15 cellular contexts compared by ENCODE assay signal in the genomic region with DNA sequence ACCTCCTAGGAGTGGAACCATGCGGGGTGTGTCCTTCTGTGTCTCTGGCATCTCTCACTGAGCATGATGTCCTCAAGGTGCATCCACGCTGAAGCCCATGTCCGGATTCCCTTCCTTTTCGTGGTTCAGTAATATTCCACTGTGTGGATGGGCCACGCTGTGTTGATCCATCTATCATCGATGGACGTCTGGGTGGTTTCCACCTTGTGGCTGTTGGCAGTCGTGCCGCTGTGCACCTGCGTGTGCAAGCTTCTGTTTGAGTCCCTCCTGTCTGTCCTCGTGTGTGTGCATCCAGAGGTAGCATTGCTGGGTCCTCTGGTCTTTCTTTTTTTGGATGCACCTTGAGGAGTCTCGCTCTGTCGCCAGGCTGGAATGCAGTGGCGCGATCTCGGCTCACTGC. TPM values are rescaled to one million over a fixed set of nuclear protein-coding genes. Genes with fewer than 3 reads are reported as not detected.
"Had no signal": no experiment of that assay in that cellular context is flagged by ENCODE, and none has a peak within 500 bp of the region (broad histone marks: within the 10 kb centered on the region; RNA-seq: fewer than 3 reads in every experiment).

No MANE protein-coding gene starts in this region.

- H3K4me1 ChIP-seq: tibial nerve, vagina had no signal

- H3K4me1 Mint-ChIP-seq: activated T-helper 17 cell treated with anti-CD3 and anti-CD28 coated beads, Interleukin-2, amount 50 U/mL, for 72 hours had no signal

- H3K4me3 ChIP-seq: cardiac muscle cell, esophagus squamous epithelium, hepatocyte, tibial nerve, vagina had no signal

- H3K36me3 ChIP-seq: cardiac muscle cell had no signal

- H3K36me3 Mint-ChIP-seq: natural killer cell treated with Interleukin-12 subunit alpha and Interleukin-12 subunit beta and Interleukin-15 and Interleukin-18, amount 100 ng/mL, for 72 hours had no signal

- H3K4me2 ChIP-seq: hepatocyte had no signal

- H3K27ac Mint-ChIP-seq: activated T-helper 17 cell treated with anti-CD3 and anti-CD28 coated beads, Interleukin-2, amount 50 U/mL, for 72 hours; T-helper 2 cell treated with Interferon-gamma antibody and Interleukin-4, amounts not matched to agents 5 μg/mL and 100 μg/mL, for 36 hours had no signal

- H3K9me3 ChIP-seq: esophagus squamous epithelium, tibial nerve, vagina had no signal

- H3K27me3 Mint-ChIP-seq: activated T-helper 17 cell treated with anti-CD3 and anti-CD28 coated beads, Interleukin-2, amount 50 U/mL, for 72 hours; natural killer cell treated with Interleukin-12 subunit alpha and Interleukin-12 subunit beta and Interleukin-15 and Interleukin-18, amount 100 ng/mL, for 72 hours had no signal

- DNase-seq: activated CD4-positive, CD25-positive, alpha-beta regulatory T cell treated with anti-CD3 and anti-CD28 coated beads, Interleukin-2, amount 50 U/mL, for 72 hours; activated naive CD4-positive, alpha-beta T cell treated with anti-CD3 and anti-CD28 coated beads, Interleukin-2, amount 50 U/mL, for 16 hours; esophagus squamous epithelium; islet precursor cell; mesenchymal stem cell; retina; stimulated activated naive CD4-positive, alpha-beta T cell had no signal

- H3K4me3 Mint-ChIP-seq: activated T-helper 17 cell treated with anti-CD3 and anti-CD28 coated beads, Interleukin-2, amount 50 U/mL, for 72 hours; T-helper 2 cell treated with Interferon-gamma antibody and Interleukin-4, amounts not matched to agents 5 μg/mL and 100 μg/mL, for 36 hours had no signal

- H3K27me3 ChIP-seq: cardiac muscle cell, esophagus squamous epithelium, hepatocyte, tibial nerve, vagina had no signal

- H3K79me2 ChIP-seq: hepatocyte had no signal

- H2AFZ ChIP-seq: hepatocyte had no signal

- H3K27ac ChIP-seq: esophagus squamous epithelium, hepatocyte, tibial nerve, vagina had no signal

- H3K9me3 Mint-ChIP-seq: activated T-helper 17 cell treated with anti-CD3 and anti-CD28 coated beads, Interleukin-2, amount 50 U/mL, for 72 hours; natural killer cell treated with Interleukin-12 subunit alpha and Interleukin-12 subunit beta and Interleukin-15 and Interleukin-18, amount 100 ng/mL, for 72 hours; T-helper 2 cell treated with Interferon-gamma antibody and Interleukin-4, amounts not matched to agents 5 μg/mL and 100 μg/mL, for 36 hours had no signal

- ATAC-seq: activated T-helper 17 cell treated with anti-CD3 and anti-CD28 coated beads, Interleukin-2, amount 50 U/mL, for 72 hours had no signal

RNA-seq across cellular contexts. Expression of gene GNA15, which starts 11.2 kb away (rescaled TPM):
- polyA plus RNA-seq: cardiac muscle cell had no signal

RNA-seq across cellular contexts. Expression of gene S1PR4, which starts 53.9 kb away (rescaled TPM):
- total RNA-seq: cardiac muscle cell, fibroblast of villous mesenchyme, vagina had no signal
- polyA plus RNA-seq: cardiac muscle cell, hepatocyte had no signal
